Comparison of ENCODE assay signal across 1 cellular context in the genomic region with DNA sequence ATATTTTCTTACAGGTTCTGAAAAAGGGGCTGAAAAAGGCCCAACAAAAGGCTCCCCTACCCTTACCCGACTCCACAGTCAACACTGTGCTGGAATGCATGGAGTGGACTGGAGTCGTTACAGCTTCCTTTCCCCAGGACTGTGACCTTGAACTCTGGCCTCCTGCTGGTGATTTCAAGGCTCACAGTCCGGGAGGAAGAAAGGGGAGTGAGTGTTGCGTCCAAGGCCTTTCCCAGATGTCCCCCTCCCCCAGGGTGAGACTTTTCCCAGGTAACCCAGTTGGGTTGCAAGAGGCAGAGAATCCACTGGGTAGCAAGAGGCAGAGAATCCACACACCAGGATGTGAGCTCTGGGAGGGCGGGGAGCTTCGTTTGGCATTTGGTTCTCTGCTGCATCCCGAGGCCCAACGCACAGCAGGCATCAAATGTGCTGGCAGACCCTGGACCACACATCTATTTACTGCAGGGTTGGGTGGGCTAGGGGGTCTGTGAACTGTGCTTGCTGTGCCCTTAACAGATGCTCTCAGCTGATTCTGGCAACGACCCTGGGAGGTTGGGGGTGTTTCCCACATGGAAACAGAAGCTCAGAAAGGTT.
TF ChIP-seq lines count a peak whose summit lies in the region.

No MANE protein-coding gene starts in this region.

TF ChIP-seq in K562, 482 proteins besides CTCF, POLR2A, EP300 and RAD21:
- TF ChIP-seq NR2C1 (IDR thresholded peaks at IDR 0.05), result no peak
- TF ChIP-seq NR2C1 (tag; IDR thresholded peaks at IDR 0.05), result peak; percentile 67
- TF ChIP-seq DACH1 (IDR thresholded peaks at IDR 0.05; ENCODE audit: partially characterized antibody), result no peak
- TF ChIP-seq ESRRA (IDR thresholded peaks at IDR 0.05; ENCODE audit: borderline replicate concordance, low read depth), result peak; percentile 91
TF ChIP-seq in K562: peak in this region for 2.
